22 cellular contexts compared by ENCODE assay signal in genomic region chr2:161204846-161205245, GRCh38.
DNase-seq lines count a peak whose midpoint lies in the region; TF ChIP-seq lines count a peak whose summit lies in the region.
"Had no signal": no experiment of that assay in that cellular context is flagged by ENCODE, and none has a peak within 500 bp of the region (broad histone marks: within the 10 kb centered on the region; RNA-seq: fewer than 3 reads in every experiment).

No MANE protein-coding gene starts in this region.

- no peak overlapping the region for H3K4me3 Mint-ChIP-seq in activated T-cell treated with anti-CD3 and anti-CD28 coated beads, Interleukin-2, amount 50 U/mL, for 24 hours
- H3K4me3 Mint-ChIP-seq: CD4-positive, alpha-beta T cell; HFFc6; IgD-negative memory B cell had no signal

- no peaks in the 10 kb centered on the region for H3K27me3 Mint-ChIP-seq in activated T-cell treated with anti-CD3 and anti-CD28 coated beads, Interleukin-2, amount 50 U/mL, for 24 hours
- H3K27me3 Mint-ChIP-seq: CD4-positive, alpha-beta T cell; IgD-negative memory B cell had no signal

- in situ Hi-C loops in astrocyte of the spinal cord (cut with HindIII; ENCODE audit: low sequenced_read_pairs) = no loop called here

- no peak for DNase-seq in activated T-cell treated with anti-CD3 and anti-CD28 coated beads, Interleukin-2, amount 50 U/mL, for 24 hours
- no peak for DNase-seq in activated T-cell treated with anti-CD3 and anti-CD28 coated beads for 4 hours
- DNase-seq in astrocyte of the spinal cord (ENCODE audit: low read depth, low spot score) = peak; percentile 7
- peak; percentile 19 for DNase-seq in foreskin melanocyte
- no peak for DNase-seq in DMS153 treated with DMSO at 0.1 percent for 48 hours (lab: John Stamatoyannopoulos, UW; ENCODE audit: unreplicated experiment)
- no peak for DNase-seq in NCI-H187 treated with DMSO at 0.1 percent for 48 hours (lab: John Stamatoyannopoulos, UW)
- no peak for DNase-seq in DMS 273 (lab: John Stamatoyannopoulos, UW; ENCODE audit: unreplicated experiment)
- DNase-seq: CD4-positive, alpha-beta T cell; GF-D8; GOT3; HFFc6; NCI-H1048; NCI-H1436; NCI-H1930; NCI-H2107; NCI-H446; NCI-H524 treated with DMSO at 0.1 percent for 48 hours; NCI-H774; NK-92 treated with Interleukin-12 subunit alpha and Interleukin-12 subunit beta, amount 100 ng/mL, for 24 hours; PC-3 had no signal

- H3K27ac Mint-ChIP-seq in activated T-cell treated with anti-CD3 and anti-CD28 coated beads, Interleukin-2, amount 50 U/mL, for 24 hours = peak overlapping the region; percentile 26
- H3K27ac Mint-ChIP-seq: CD4-positive, alpha-beta T cell; HFFc6 had no signal

- no peak for TF ChIP-seq CTCF in astrocyte of the spinal cord (IDR thresholded peaks at IDR 0.05; ENCODE audit: low read depth, low read length)

- peaks cover 27% of the 10 kb centered on the region for H3K4me1 Mint-ChIP-seq in activated T-cell treated with anti-CD3 and anti-CD28 coated beads, Interleukin-2, amount 50 U/mL, for 24 hours (ENCODE audit: low read depth)

- peaks cover 66% of the 10 kb centered on the region for H3K36me3 Mint-ChIP-seq in activated T-cell treated with anti-CD3 and anti-CD28 coated beads, Interleukin-2, amount 50 U/mL, for 24 hours (ENCODE audit: low read depth)
- H3K36me3 Mint-ChIP-seq: IgD-negative memory B cell had no signal

- no peaks in the 10 kb centered on the region for H3K9me3 Mint-ChIP-seq in activated T-cell treated with anti-CD3 and anti-CD28 coated beads, Interleukin-2, amount 50 U/mL, for 24 hours
- H3K9me3 Mint-ChIP-seq: CD4-positive, alpha-beta T cell; HFFc6; IgD-negative memory B cell had no signal

- no peak overlapping the region for H3K4me3 ChIP-seq in astrocyte of the spinal cord (ENCODE audit: low read depth, low read length)
- H3K4me3 ChIP-seq: HAP-1 had no signal

Comparison
In these comparisons a context has a peak if more than half of its experiments do, and no peak if none do; other contexts are left out.
1. DNase-seq: peak in astrocyte of the spinal cord (single experiment) and foreskin melanocyte (single experiment); none in activated T-cell treated with anti-CD3 and anti-CD28 coated beads, Interleukin-2, amount 50 U/mL, for 24 hours (single experiment), activated T-cell treated with anti-CD3 and anti-CD28 coated beads for 4 hours (single experiment), DMS153 treated with DMSO at 0.1 percent for 48 hours (single experiment), NCI-H187 treated with DMSO at 0.1 percent for 48 hours (single experiment) and DMS 273 (single experiment).